ENCODE assay signal across 8 cellular contexts in genomic region chr12:109154485-109155438, GRCh38. TPM values are rescaled to one million over a fixed set of nuclear protein-coding genes. Genes with fewer than 3 reads are reported as not detected.
DNase-seq lines count a peak whose midpoint lies in the region; ATAC-seq and TF ChIP-seq lines count a peak whose summit lies in the region.

No MANE protein-coding gene starts in this region.

- H3K27me3 Mint-ChIP-seq in activated CD4-positive, alpha-beta memory T cell treated with anti-CD3 and anti-CD28 coated beads for 36 hours = no peaks in the 10 kb centered on the region

- no peaks in the 10 kb centered on the region for H3K9me3 Mint-ChIP-seq in activated CD4-positive, alpha-beta memory T cell treated with anti-CD3 and anti-CD28 coated beads for 36 hours

- peaks cover 23 to 38% of the 10 kb centered on the region in 2 donors for H3K4me1 ChIP-seq in duodenal mucosa (ENCODE audit: control insufficient read depth in 1 of 2, insufficient read depth in 2 of 2, low read length in 2 of 2)

- TF ChIP-seq POLR2A in lower leg skin (IDR thresholded peaks at IDR 0.05) = no peak

- no peaks in the 10 kb centered on the region for H3K9me3 ChIP-seq in duodenal mucosa (ENCODE audit: control insufficient read depth in 1 of 2, low read length in 2 of 2)

- H3K4me1 Mint-ChIP-seq in activated CD4-positive, alpha-beta memory T cell treated with anti-CD3 and anti-CD28 coated beads for 36 hours (ENCODE audit: low read depth) = peaks cover 14% of the 10 kb centered on the region

- H3K36me3 Mint-ChIP-seq in activated CD4-positive, alpha-beta memory T cell treated with anti-CD3 and anti-CD28 coated beads for 36 hours = no peaks in the 10 kb centered on the region

- TF ChIP-seq CTCF in 22Rv1 (IDR thresholded peaks at IDR 0.05) (no peak), lower leg skin (IDR thresholded peaks at IDR 0.05) (no peak)

- H3K27ac ChIP-seq in 22Rv1 (peak overlapping the region; percentile 87), duodenal mucosa (ENCODE audit: low read depth, low read length) (peak overlapping the region; percentile 86)

- peak overlapping the region; percentile 80 for H3K27ac Mint-ChIP-seq in activated CD4-positive, alpha-beta memory T cell treated with anti-CD3 and anti-CD28 coated beads for 36 hours

- H3K27me3 ChIP-seq in duodenal mucosa (ENCODE audit: control insufficient read depth in 1 of 2, insufficient read depth in 2 of 2, low read length in 2 of 2) = no peaks in the 10 kb centered on the region

- intact Hi-C loops in activated CD4-positive, alpha-beta memory T cell treated with anti-CD3 and anti-CD28 coated beads for 36 hours (cut with micrococcal nuclease) = no loop called here
- intact Hi-C loops in lower leg skin (cut with DNase I; ENCODE audit: low total_unique reads) = no loop called here

- ATAC-seq in GM18520 (IDR thresholded peaks at IDR 0.05; ENCODE audit: unreplicated experiment) = peak; percentile 58
- ATAC-seq in HG03139 (IDR thresholded peaks at IDR 0.05; ENCODE audit: unreplicated experiment) = peak; percentile 78

- peak overlapping the region; percentile 74 to 75 for H3K4me3 ChIP-seq in duodenal mucosa (ENCODE audit: low read depth in 1 of 2, low read length in 2 of 2)
- peak overlapping the region; percentile 35 for H3K4me3 ChIP-seq in lower leg skin (ENCODE audit: low read depth, poor library complexity, severe bottlenecking)

- WGBS in lower leg skin, 2 donors = 1 to 4% methylated on average over 29 to 47 of the region's 61 CpGs

- H3K36me3 ChIP-seq in duodenal mucosa (ENCODE audit: control insufficient read depth in 1 of 2, insufficient read depth in 2 of 2, low read length in 2 of 2) = no peaks in the 10 kb centered on the region

- POLR2A ChIA-PET in activated CD4-positive, alpha-beta memory T cell treated with anti-CD3 and anti-CD28 coated beads for 36 hours (lab: Charles Lee) = interaction anchor here (0.7 kb wide), 1 partner anchor 56 kb away, joined by 4 read pairs; no protein-coding TSS in a partner anchor

- H3K4me3 Mint-ChIP-seq in activated CD4-positive, alpha-beta memory T cell treated with anti-CD3 and anti-CD28 coated beads for 36 hours = peak overlapping the region; percentile 84

- H3K9ac ChIP-seq in duodenal mucosa (ENCODE audit: low read depth in 1 of 2, low read length in 2 of 2) = peak overlapping the region; percentile 71 to 74

- CTCF ChIA-PET in activated CD4-positive, alpha-beta memory T cell treated with anti-CD3 and anti-CD28 coated beads for 36 hours (lab: Charles Lee) = interaction anchor here (0.7 to 2.6 kb wide), 4 partner anchors 43 to 442 kb away, joined by 3 to 14 read pairs (median 6); no protein-coding TSS in a partner anchor

- DNase-seq in NCI-H524 treated with DMSO at 0.1 percent for 48 hours (lab: John Stamatoyannopoulos, UW) (peak; percentile 69), lower leg skin (ENCODE audit: low spot score in 2 of 2) (peak; percentile 73 to 95)
- DNase-seq in activated CD4-positive, alpha-beta memory T cell treated with anti-CD3 and anti-CD28 coated beads for 36 hours = peak; percentile 89
- peak; percentile 78 for DNase-seq in stimulated activated CD4-positive, alpha-beta T cell treated with anti-CD3 and anti-CD28 coated beads, Interleukin-4, amount 100 ng/mL, for 24 hours

RNA-seq across cellular contexts. Expression of gene ACACB, which starts 38.4 kb away (rescaled TPM):
- 10 to 100 TPM; 11.1 to 12.7 TPM for total RNA-seq in activated CD4-positive, alpha-beta memory T cell treated with anti-CD3 and anti-CD28 coated beads for 36 hours
- total RNA-seq in lower leg skin = 10 to 100 TPM; 19.6 to 38.2 (median 25.8) TPM

RNA-seq across cellular contexts. Expression of gene UNG, which starts 57.4 kb away (rescaled TPM):
- 10 to 100 TPM; 57.9 to 61.9 TPM for total RNA-seq in activated CD4-positive, alpha-beta memory T cell treated with anti-CD3 and anti-CD28 coated beads for 36 hours
- 10 to 100 TPM; 31.9 to 57.5 (median 46.9) TPM for total RNA-seq in lower leg skin

Comparison
In these comparisons a context has a peak if more than half of its experiments do, and no peak if none do; other contexts are left out.
1. Peak in every context shown above with its lines: DNase-seq, ATAC-seq, H3K4me3 ChIP-seq and H3K27ac ChIP-seq.